Comparison of ENCODE assay signal across 11 cellular contexts in the genomic region with DNA sequence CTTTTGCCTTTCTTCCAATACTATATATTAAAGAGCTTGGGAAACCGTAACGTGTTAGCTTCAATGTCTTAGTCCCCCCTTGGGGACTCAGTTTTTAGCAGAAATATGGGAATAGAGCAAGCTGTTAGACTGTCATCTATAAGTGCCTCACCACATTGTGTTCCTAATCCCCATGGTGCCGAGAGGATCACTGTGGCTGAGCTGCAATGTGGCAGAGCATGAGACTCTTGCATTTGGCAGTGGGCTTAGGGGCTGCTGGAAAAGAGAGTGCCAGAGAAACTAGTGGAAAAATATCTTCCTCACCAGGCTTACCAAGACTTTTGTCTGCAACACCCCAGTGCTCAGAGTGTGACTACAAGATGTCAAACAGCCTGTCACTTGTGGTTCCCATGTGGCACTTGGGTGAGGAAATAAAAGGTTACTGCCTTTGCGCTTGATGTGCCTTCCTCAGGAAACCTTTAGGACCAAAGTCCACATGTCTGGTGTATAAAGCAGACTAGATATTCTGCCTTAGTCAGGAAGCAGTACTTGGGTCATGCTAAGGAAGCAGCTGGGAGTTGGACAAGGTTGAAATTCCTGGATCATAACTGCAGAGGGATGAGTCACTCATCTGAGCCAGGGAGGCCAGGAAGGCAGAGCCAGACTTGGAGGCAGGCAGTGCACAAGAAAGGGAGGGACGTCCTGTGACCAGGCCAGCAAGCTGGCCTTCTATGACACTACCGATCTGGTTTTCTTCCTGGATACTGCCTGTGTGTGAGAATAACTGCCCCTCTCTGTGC. TPM values are rescaled to one million over a fixed set of nuclear protein-coding genes. Genes with fewer than 3 reads are reported as not detected.
DNase-seq lines count a peak whose midpoint lies in the region; ATAC-seq, FAIRE-seq and TF ChIP-seq lines count a peak whose summit lies in the region.
"Had no signal": no experiment of that assay in that cellular context is flagged by ENCODE, and none has a peak within 500 bp of the region (broad histone marks: within the 10 kb centered on the region; RNA-seq: fewer than 3 reads in every experiment).

No MANE protein-coding gene starts in this region.

- peak; percentile 72 for DNase-seq in HS-5 (ENCODE audit: low read depth)
- DNase-seq in body of pancreas, result peak in 1 of 4 donors; percentile 26
- DNase-seq in keratinocyte (ENCODE audit: low read depth, low spot score), result peak; percentile 17
- peak; percentile 55 to 68 for DNase-seq in tibial artery
- DNase-seq in DMS153 (lab: John Stamatoyannopoulos, UW), result no peak
- no peak for DNase-seq in NCI-H2029 treated with DMSO at 0.1 percent for 48 hours (lab: John Stamatoyannopoulos, UW)
- no peak for DNase-seq in GM12891 (ENCODE audit: insufficient read length, low spot score)
- DNase-seq: activated naive CD4-positive, alpha-beta T cell; NCI-H1105 treated with DMSO at 0.1 percent for 48 hours had no signal

- H3K4me3 ChIP-seq in body of pancreas, result no peak overlapping the region
- H3K4me3 ChIP-seq in keratinocyte (ENCODE audit: control insufficient read depth in 2 of 3, extremely low read depth in 1 of 3, insufficient read depth in 2 of 3, low read depth in 1 of 3, low read length in 3 of 3), result no peak overlapping the region
- no peak overlapping the region for H3K4me3 ChIP-seq in tibial artery
- H3K4me3 ChIP-seq: GM12878 had no signal

- FAIRE-seq in keratinocyte (lab: Jason Lieb, UNC) (peak; percentile 67), GM12891 (lab: Jason Lieb, UNC) (no peak)
- FAIRE-seq: GM12878 had no signal

- no peaks in the 10 kb centered on the region for H3K79me2 ChIP-seq in keratinocyte (ENCODE audit: control insufficient read depth, insufficient read depth, low read length)

- no peaks in the 10 kb centered on the region for H3K27me3 ChIP-seq in body of pancreas
- H3K27me3 ChIP-seq in keratinocyte (ENCODE audit: control insufficient read depth, extremely low read depth, insufficient read depth, low read length), result no peaks in the 10 kb centered on the region
- no peaks in the 10 kb centered on the region for H3K27me3 ChIP-seq in tibial artery

- no peak overlapping the region for H3K27ac ChIP-seq in body of pancreas
- no peak overlapping the region for H3K27ac ChIP-seq in keratinocyte (ENCODE audit: control insufficient read depth, insufficient read depth, low read length)
- no peak overlapping the region for H3K27ac ChIP-seq in tibial artery

- peak; percentile 45 for ATAC-seq in body of pancreas
- no peak for ATAC-seq in GM21367 (IDR thresholded peaks at IDR 0.05; ENCODE audit: unreplicated experiment)
- ATAC-seq: GM12878 had no signal

- H3K9me3 ChIP-seq in body of pancreas (no peaks in the 10 kb centered on the region), keratinocyte (ENCODE audit: control insufficient read depth, low read depth, low read length) (no peaks in the 10 kb centered on the region), tibial artery (no peaks in the 10 kb centered on the region)

- intact Hi-C loops in body of pancreas (cut with DNase I) (no loop called here), tibial artery (cut with DNase I; ENCODE audit: low total_unique reads) (no loop called here)

- TF ChIP-seq CTCF in body of pancreas (IDR thresholded peaks at IDR 0.05) (no peak), keratinocyte (optimal IDR thresholded peaks at IDR 0.05 in 1 of 3, IDR thresholded peaks at IDR 0.05 in 1 of 3, conservative IDR thresholded peaks at IDR 0.05 in 1 of 3; ENCODE audit: extremely low read depth in 1 of 3, insufficient read depth in 2 of 3, low read length in 3 of 3) (no peak), tibial artery (IDR thresholded peaks at IDR 0.05) (no peak)

- no peaks in the 10 kb centered on the region for H4K20me1 ChIP-seq in keratinocyte (ENCODE audit: control insufficient read depth, extremely low read depth, insufficient read depth, low read length)

- H3K9ac ChIP-seq in keratinocyte (ENCODE audit: control insufficient read depth, extremely low read depth, insufficient read depth, low read length), result no peak overlapping the region

- H3K36me3 ChIP-seq in body of pancreas (replicated peaks in 1 of 2; ENCODE audit: insufficient read depth in 1 of 2, low read depth in 2 of 2), result no peaks in the 10 kb centered on the region
- no peaks in the 10 kb centered on the region for H3K36me3 ChIP-seq in keratinocyte (ENCODE audit: control insufficient read depth in 2 of 2, extremely low read depth in 1 of 2, insufficient read depth in 2 of 2, low read length in 2 of 2)
- no peaks in the 10 kb centered on the region for H3K36me3 ChIP-seq in tibial artery

- H3K4me1 ChIP-seq in body of pancreas (no peaks in the 10 kb centered on the region), keratinocyte (ENCODE audit: control insufficient read depth, extremely low read depth, insufficient read depth, low read length) (peaks cover 18% of the 10 kb centered on the region), tibial artery (no peaks in the 10 kb centered on the region)

- dilution Hi-C loops in keratinocyte (cut with MboI; ENCODE audit: extremely low pct_ligation_motif_present, low sequenced_read_pairs), result no loop called here

- H3K4me2 ChIP-seq in keratinocyte (ENCODE audit: control insufficient read depth, extremely low read depth, insufficient read depth, low read depth, low read length), result no peak overlapping the region

- no peak overlapping the region for H2AFZ ChIP-seq in keratinocyte (ENCODE audit: control insufficient read depth, low read length)

- no peaks in the 10 kb centered on the region for H3K9me1 ChIP-seq in keratinocyte (ENCODE audit: control insufficient read depth, extremely low read depth, insufficient read depth, low read length)

- TF ChIP-seq POLR2A in body of pancreas (IDR thresholded peaks at IDR 0.05) (no peak), GM12891 (IDR thresholded peaks at IDR 0.05; ENCODE audit: low read depth, low read length) (no peak)

- WGBS in body of pancreas, 2 donors, result 47 to 65% methylated on average over 3 to 6 of the region's 6 CpGs

TF ChIP-seq in GM12891, 5 proteins besides CTCF, POLR2A, EP300 and RAD21:
- no peak for TF ChIP-seq SPI1 (IDR thresholded peaks at IDR 0.05; ENCODE audit: low read depth, low read length)
- TF ChIP-seq TAF1 (IDR thresholded peaks at IDR 0.05; ENCODE audit: low read depth, low read length), result no peak
- TF ChIP-seq POU2F2 (IDR thresholded peaks at IDR 0.05; ENCODE audit: low read depth, low read length), result no peak
- no peak for TF ChIP-seq PAX5 (IDR thresholded peaks at IDR 0.05; ENCODE audit: insufficient read depth, low read length, severe bottlenecking)
- no peak for TF ChIP-seq POLR2AphosphoS5 (IDR thresholded peaks at IDR 0.05; ENCODE audit: low read depth, low read length)

RNA-seq across cellular contexts. Expression of gene MAGEA4, which starts 9.7 kb away (rescaled TPM):
- not detected for total RNA-seq in body of pancreas
- polyA plus RNA-seq in keratinocyte, result not detected in 3 replicates
- polyA plus RNA-seq in keratinocyte (2011; ENCODE audit: low read depth), result not detected
- not detected in 2 replicates for polyA plus RNA-seq in keratinocyte (2011; cell fraction: cytosol; rRNA removed)
- not detected in 2 replicates for polyA plus RNA-seq in keratinocyte (2011; cell fraction: nucleus; rRNA removed)
- not detected in 2 replicates for polyA plus RNA-seq in keratinocyte (2012; ENCODE audit: low replicate concordance)
- polyA minus RNA-seq in keratinocyte, result not detected in 3 replicates
- not detected for polyA minus RNA-seq in keratinocyte (2011; cell fraction: cytosol; rRNA and poly(A)+ RNA removed)
- not detected in 2 replicates for polyA minus RNA-seq in keratinocyte (2011; cell fraction: nucleus; rRNA and poly(A)+ RNA removed)
- not detected for polyA plus RNA-seq in GM12891 (2012; ENCODE audit: low read depth, missing spikeins)
- total RNA-seq: GM12878 had no signal
- polyA plus RNA-seq: GM12878 had no signal

Comparison
In these comparisons a context has a peak if more than half of its experiments do, and no peak if none do; other contexts are left out.
1. DNase-seq: peak in HS-5 (single experiment), keratinocyte (single experiment) and tibial artery (2 of 2); none in DMS153 (single experiment), NCI-H2029 treated with DMSO at 0.1 percent for 48 hours (single experiment) and GM12891 (single experiment).